In the genomic region with DNA sequence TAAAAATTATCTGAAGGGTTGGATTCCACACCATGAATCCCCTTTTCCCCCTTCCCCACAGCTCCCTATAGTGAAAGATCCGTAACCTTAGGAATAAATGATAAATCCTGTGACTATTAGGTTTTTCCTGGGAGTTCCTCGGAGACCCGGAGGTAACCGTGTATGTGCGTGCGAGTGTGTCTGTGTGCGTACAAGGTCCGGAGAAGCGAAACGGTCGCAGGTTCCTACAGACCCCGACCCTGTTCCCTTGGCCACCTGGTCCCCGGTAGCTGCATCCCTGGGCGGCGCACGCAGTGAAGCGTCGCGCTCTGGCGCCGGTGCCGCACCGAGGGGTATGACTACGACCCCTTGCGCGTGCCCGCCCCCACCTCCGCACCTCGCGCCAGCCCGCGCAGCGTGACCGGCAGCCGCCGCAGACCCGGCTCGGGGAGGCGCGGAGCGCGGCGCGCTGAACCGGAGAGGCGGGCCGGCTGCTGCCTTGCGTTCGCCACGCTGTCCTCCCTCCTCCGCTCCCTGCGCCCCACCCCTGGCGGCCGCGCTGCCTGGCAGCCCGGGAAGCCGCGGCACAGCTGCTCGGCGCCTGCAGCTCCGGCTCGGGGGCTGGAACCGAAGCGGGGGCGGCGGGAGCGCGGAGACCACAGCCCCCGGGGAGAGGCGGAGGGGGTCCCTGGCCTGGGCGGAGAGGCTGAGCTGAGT, we compare ENCODE assay signal across 8 cellular contexts. TPM values are rescaled to one million over a fixed set of nuclear protein-coding genes. Genes with fewer than 3 reads are reported as not detected.
A peak's percentile ranks its signal among the peaks of the same experiment; 100 is the strongest.
DNase-seq lines count a peak whose midpoint lies in the region; ATAC-seq and TF ChIP-seq lines count a peak whose summit lies in the region.

AK5 (plus strand) TSS at position 529 of the 696 bp plus-strand sequence. CDS start 295 bp downstream, outside the sequence.

- DNase-seq in CD4-positive, alpha-beta T cell: peak; percentile 13 to 59 (median 33)
- DNase-seq in NCI-H1930 (lab: John Stamatoyannopoulos, UW): peak; percentile 29 to 49
- DNase-seq in activated T-cell treated with anti-CD3 and anti-CD28 coated beads for 24 hours (ENCODE audit: low read depth): peak; percentile 46
- peak; percentile 10 to 20 for DNase-seq in erythroblast (lab: John Stamatoyannopoulos, UW)
- DNase-seq in mucosa of gallbladder (ENCODE audit: low spot score): peak; percentile 12
- DNase-seq in stimulated activated CD8-positive, alpha-beta memory T cell treated with anti-CD3 and anti-CD28 coated beads, Interleukin-7, amount 100 ng/mL, for 48 hours (ENCODE audit: extremely low read depth in 1 of 2, low read depth in 1 of 2): peak; percentile 18 to 20
- DNase-seq in Karpas-422: no peak

- TF ChIP-seq POLR2A in erythroblast (IDR thresholded peaks at IDR 0.05; ENCODE audit: low read length): no peak

- POLR2A ChIA-PET in CD4-positive, alpha-beta T cell (lab: Charles Lee): interaction anchor here (0.5 to 3.6 kb wide), 21 partner anchors 8 to 890 kb away, joined by 3 to 35 read pairs (median 5); partner anchors contain the start of genes FUBP1, PIGK and ZZZ3

- H3K36me3 Mint-ChIP-seq in CD4-positive, alpha-beta T cell (ENCODE audit: low read depth): no peaks in the 10 kb centered on the region

- no peak within 1 kb of the TSS for H3K4me2 ChIP-seq in Karpas-422 (ENCODE audit: low read depth, low read length, poor library complexity, severe bottlenecking)

- H3K9me3 ChIP-seq in CD4-positive, alpha-beta T cell (ENCODE audit: control insufficient read depth, low read length): no peaks in the 10 kb centered on the region
- no peaks in the 10 kb centered on the region for H3K9me3 ChIP-seq in Karpas-422 (ENCODE audit: low read length)

- no peaks in the 10 kb centered on the region for H3K79me2 ChIP-seq in Karpas-422 (ENCODE audit: low read length)

- TF ChIP-seq CTCF in CD4-positive, alpha-beta T cell (IDR thresholded peaks at IDR 0.05): no peak

- H3K27me3 ChIP-seq in CD4-positive, alpha-beta T cell (ENCODE audit: control insufficient read depth, insufficient read depth, low read length): no peaks in the 10 kb centered on the region
- no peaks in the 10 kb centered on the region for H3K27me3 ChIP-seq in Karpas-422 (ENCODE audit: low read length)

- H3K27ac Mint-ChIP-seq in CD4-positive, alpha-beta T cell: peak within 1 kb of the TSS; percentile 62

- intact Hi-C loops in CD4-positive, alpha-beta T cell (cut with DNase I, micrococcal nuclease): loop anchor here (2.0 to 5.0 kb wide), 3 partner anchors 63 to 151 kb away; partner anchors contain the start of gene PIGK (in 2 of the 2)

- peak; percentile 73 for ATAC-seq in CD4-positive, alpha-beta T cell (ENCODE audit: poor library complexity)
- ATAC-seq in GM21825 (IDR thresholded peaks at IDR 0.05; ENCODE audit: unreplicated experiment): peak; percentile 57

- peak within 1 kb of the TSS; percentile 51 for H3K27ac ChIP-seq in CD4-positive, alpha-beta T cell (ENCODE audit: low read depth, low read length)
- no peak within 1 kb of the TSS for H3K27ac ChIP-seq in Karpas-422 (ENCODE audit: low read length)

- peak within 1 kb of the TSS; percentile 88 for H3K4me3 Mint-ChIP-seq in CD4-positive, alpha-beta T cell

- H3K9me3 Mint-ChIP-seq in CD4-positive, alpha-beta T cell: no peaks in the 10 kb centered on the region

- H3K27me3 Mint-ChIP-seq in CD4-positive, alpha-beta T cell: no peaks in the 10 kb centered on the region

- no peak within 1 kb of the TSS for H3K4me3 ChIP-seq in Karpas-422 (ENCODE audit: low read length)

- H3K36me3 ChIP-seq in Karpas-422 (ENCODE audit: insufficient read depth, low read length): no peaks in the 10 kb centered on the region

- no peak within 1 kb of the TSS for H3K9ac ChIP-seq in Karpas-422 (ENCODE audit: low read length)

- no peaks in the 10 kb centered on the region for H4K20me1 ChIP-seq in Karpas-422 (ENCODE audit: insufficient read depth, low read depth, low read length)

- H3K4me1 ChIP-seq in Karpas-422 (ENCODE audit: low read length): peaks cover 3% of the 10 kb centered on the region; the same call in 1 of the 2 replicates

- no peaks in the 10 kb centered on the region for H3K9me2 ChIP-seq in Karpas-422 (replicated peaks; ENCODE audit: insufficient read depth, low read length)

- H2AFZ ChIP-seq in Karpas-422 (ENCODE audit: low read length): no peak within 1 kb of the TSS

- CTCF ChIA-PET in CD4-positive, alpha-beta T cell (lab: Charles Lee): no interaction called here

- peaks cover 55% of the 10 kb centered on the region for H3K4me1 Mint-ChIP-seq in CD4-positive, alpha-beta T cell (ENCODE audit: low read depth)

RNA-seq across cellular contexts. Expression of gene AK5, which starts in this region (rescaled TPM):
- total RNA-seq in CD4-positive, alpha-beta T cell: 10 to 100 TPM; 32.0 TPM
- total RNA-seq in mucosa of gallbladder: 1.2 TPM
- not detected in 2 replicates for total RNA-seq in Karpas-422 (2014; rRNA removed; shearing (Covaris generic); ENCODE audit: low replicate concordance)

Comparison
In these comparisons a context has a peak if more than half of its experiments do, and no peak if none do; other contexts are left out.
1. RNA of gene AK5 (total RNA-seq): 32.0 TPM in CD4-positive, alpha-beta T cell; 1.2 TPM in mucosa of gallbladder (single experiment) and not detected in Karpas-422; every median in the first group is over 10 times any median in the second.